ENCODE assay signal across 8 cellular contexts in the genomic region with DNA sequence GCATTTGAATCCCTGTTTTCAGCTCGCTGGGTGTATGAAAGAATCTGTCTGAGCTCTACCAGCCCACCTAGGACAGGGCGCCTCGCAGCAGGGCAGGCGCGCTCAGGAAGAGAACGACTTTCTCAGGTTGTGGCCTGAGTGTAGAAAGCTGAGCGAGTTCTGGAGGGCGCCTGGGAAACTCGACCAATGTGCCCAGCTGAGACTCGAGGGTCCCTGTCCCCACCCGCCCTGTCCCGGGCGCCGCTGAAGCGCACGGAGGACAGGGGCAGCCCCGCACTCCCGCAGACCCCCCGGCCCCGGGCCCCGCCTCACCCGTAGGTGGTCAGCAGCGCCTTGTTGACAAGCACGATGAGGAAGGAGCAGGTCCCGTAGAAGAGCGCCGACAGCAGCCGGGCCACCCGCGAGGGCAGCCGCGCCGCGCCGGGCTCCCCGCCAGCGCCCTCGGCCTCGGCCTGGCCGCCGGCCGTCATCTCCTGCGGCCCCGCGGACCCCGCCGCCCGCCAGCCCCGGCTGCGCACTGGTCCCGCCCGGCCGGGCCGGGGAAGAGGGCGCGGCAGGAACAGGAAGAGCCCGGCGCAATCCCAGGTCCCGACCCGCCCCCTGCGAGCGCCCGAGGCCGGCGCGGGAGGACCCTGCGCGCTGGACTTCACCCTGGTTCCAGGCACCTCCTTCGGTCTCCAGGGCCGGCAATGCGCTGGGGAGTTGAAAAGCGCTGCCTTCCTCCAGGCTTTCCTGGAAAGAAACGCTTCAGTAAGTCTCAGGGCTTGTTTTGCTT. TPM values are rescaled to one million over a fixed set of nuclear protein-coding genes. Genes with fewer than 3 reads are reported as not detected.
A peak's percentile ranks its signal among the peaks of the same experiment; 100 is the strongest.
DNase-seq lines count a peak whose midpoint lies in the region; ATAC-seq lines count a peak whose summit lies in the region.

A gene (minus strand): TSS at position 547 of the 775 bp plus-strand sequence. CDS start 77 bp downstream, at position 470.

- H3K36me3 ChIP-seq in SJSA1 = peaks cover 37% of the 10 kb centered on the region

- no peaks in the 10 kb centered on the region for H3K9me3 ChIP-seq in SJSA1 (replicated peaks)
- no peaks in the 10 kb centered on the region for H3K9me3 ChIP-seq in iPS-18c (ENCODE audit: control insufficient read depth, insufficient read depth, low read length)

- peak within 1 kb of the TSS; percentile 18; the same call in 1 of the 2 replicates for H3K27ac ChIP-seq in SJSA1

- H3K4me1 ChIP-seq in SJSA1 (replicated peaks) = peaks cover 25% of the 10 kb centered on the region

- H3K4me3 ChIP-seq in SJSA1 (peak within 1 kb of the TSS; percentile 47), iPS-18c (ENCODE audit: insufficient read depth, low read depth, low read length) (peak within 1 kb of the TSS; percentile 70)

- ATAC-seq in GM19397 (IDR thresholded peaks at IDR 0.05; ENCODE audit: unreplicated experiment) = peak; percentile 57
- ATAC-seq in GM19328 (IDR thresholded peaks at IDR 0.05; ENCODE audit: unreplicated experiment) = no peak
- no peak for ATAC-seq in GM18519 (IDR thresholded peaks at IDR 0.05; ENCODE audit: low FRiP score, unreplicated experiment)

- DNase-seq in Ammon's horn (ENCODE audit: low spot score) (peak; percentile 40), SJSA1 (ENCODE audit: low read depth in 1 of 2, low spot score in 2 of 2) (peak; percentile 44 to 60), retina (peak; percentile 67)
- peak; percentile 9 for DNase-seq in central memory CD4-positive, alpha-beta T cell

- H3K27me3 ChIP-seq in SJSA1 (replicated peaks) = no peaks in the 10 kb centered on the region

RNA-seq across cellular contexts. Expression of the gene that starts here (rescaled TPM):
- total RNA-seq in SJSA1 (2014; rRNA removed; shearing (Covaris generic)) = 10.6 and 21.2 TPM in 2 replicates

Comparison
In these comparisons a context has a peak if more than half of its experiments do, and no peak if none do; other contexts are left out.
1. DNase-seq: peak in every context shown above with its lines; median percentile 67 in retina; 52 in SJSA1; 40 in Ammon's horn; 9 in central memory CD4-positive, alpha-beta T cell.